In genomic region chr9:137632432-137633161, GRCh38 we compare ENCODE assay signal across 9 cellular contexts. TPM values are rescaled to one million over a fixed set of nuclear protein-coding genes. Genes with fewer than 3 reads are reported as not detected.
A peak's percentile ranks its signal among the peaks of the same experiment; 100 is the strongest.
DNase-seq lines count a peak whose midpoint lies in the region; ATAC-seq and TF ChIP-seq lines count a peak whose summit lies in the region.
"Had no signal": no experiment of that assay in that cellular context is flagged by ENCODE, and none has a peak within 500 bp of the region (broad histone marks: within the 10 kb centered on the region; RNA-seq: fewer than 3 reads in every experiment).

No MANE protein-coding gene starts in this region.

- no peak overlapping the region for H3K4me3 ChIP-seq in left lung
- H3K4me3 ChIP-seq in sigmoid colon: no peak overlapping the region

- ATAC-seq in left lung: peak; percentile 13
- ATAC-seq: SK-N-SH treated with all-trans-retinoic acid at 6 μM for 48 hours had no signal

- H3K4me1 ChIP-seq in left lung (peaks cover 14 to 57% of the 10 kb centered on the region in 2 donors), sigmoid colon (peaks cover 0 to 55% (median 55%) of the 10 kb centered on the region in 4 donors)

- no peaks in the 10 kb centered on the region for H3K36me3 ChIP-seq in left lung
- no peaks in the 10 kb centered on the region for H3K36me3 ChIP-seq in sigmoid colon
- H3K36me3 ChIP-seq: brain microvascular endothelial cell had no signal

- H3K9me3 ChIP-seq in left lung (no peaks in the 10 kb centered on the region), sigmoid colon (no peaks in the 10 kb centered on the region)

- TF ChIP-seq POLR2A in sigmoid colon (IDR thresholded peaks at IDR 0.05): no peak

- H3K27me3 ChIP-seq in left lung: no peaks in the 10 kb centered on the region
- H3K27me3 ChIP-seq in sigmoid colon: no peaks in the 10 kb centered on the region
- H3K27me3 ChIP-seq: brain microvascular endothelial cell had no signal

- 81 to 83% methylated on average over 20 of the region's 20 CpGs for WGBS in sigmoid colon, 2 donors

- H3K27ac ChIP-seq in left lung (no peak overlapping the region), sigmoid colon (peak overlapping the region in 1 of 4 donors; percentile 15)
- H3K27ac ChIP-seq: brain microvascular endothelial cell had no signal

- DNase-seq in AG08395 (ENCODE audit: low spot score) (peak; percentile 59), UCSD-AML1 (lab: John Stamatoyannopoulos, UW; ENCODE audit: unreplicated experiment) (peak; percentile 42), left lung (no peak), SHP77 treated with DMSO at 0.1 percent for 48 hours (lab: John Stamatoyannopoulos, UW) (no peak), sigmoid colon (no peak)
- no peak for DNase-seq in activated CD4-positive, CD25-positive, alpha-beta regulatory T cell (lab: John Stamatoyannopoulos, UW)
- DNase-seq: brain microvascular endothelial cell, NCI-H345 had no signal

- no peak for TF ChIP-seq EP300 in sigmoid colon (IDR thresholded peaks at IDR 0.05)

- intact Hi-C loops in left lung (cut with DNase I) (no loop called here), sigmoid colon (cut with DNase I) (no loop called here)

- no peak for TF ChIP-seq CTCF in left lung (IDR thresholded peaks at IDR 0.05)
- TF ChIP-seq CTCF in sigmoid colon (IDR thresholded peaks at IDR 0.05): no peak

RNA-seq across cellular contexts. Expression of gene EHMT1, which starts 13.8 kb away (rescaled TPM):
- total RNA-seq in left lung (10 to 100 TPM; 71.5 to 79.8 TPM), sigmoid colon (10 to 100 TPM; 60.4 to 91.4 (median 70.7) TPM)
- 10 to 100 TPM; 19.2 to 54.9 (median 28.2) TPM for polyA plus RNA-seq in sigmoid colon

RNA-seq across cellular contexts. Expression of gene ARRDC1, which starts 27.1 kb away (rescaled TPM):
- total RNA-seq in left lung: 10 to 100 TPM; 63.6 to 77.3 TPM
- 10 to 100 TPM; 12.5 to 26.3 (median 19.7) TPM for total RNA-seq in sigmoid colon
- 100 to 1,000 TPM in 1 of 3 donors, 10 to 100 TPM in 2; 51.7 to 131 (median 71.4) TPM for polyA plus RNA-seq in sigmoid colon

RNA-seq across cellular contexts. Expression of gene ZMYND19, which starts 42.3 kb away (rescaled TPM):
- total RNA-seq in left lung (10 to 100 TPM; 22.3 to 30.5 TPM), sigmoid colon (10 to 100 TPM in 2 of 4 donors, 1 to 10 TPM in 2; 7.2 to 13.0 (median 10.0) TPM)
- polyA plus RNA-seq in sigmoid colon: 10 to 100 TPM in 1 of 3 donors, 1 to 10 TPM in 2; 5.4 to 17.8 (median 9.0) TPM

RNA-seq across cellular contexts. Expression of gene DPH7, which starts 53.9 kb away (rescaled TPM):
- total RNA-seq in left lung (10 to 100 TPM; 25.6 to 26.8 TPM), sigmoid colon (10 to 100 TPM; 28.5 to 43.6 (median 29.0) TPM)
- polyA plus RNA-seq in sigmoid colon: 10 to 100 TPM in 2 of 3 donors, 1 to 10 TPM in 1; 6.5 to 29.0 (median 10.2) TPM

Comparison
In these comparisons a context has a peak if more than half of its experiments do, and no peak if none do; other contexts are left out.
1. DNase-seq: peak in AG08395 (single experiment) and UCSD-AML1 (single experiment); none in left lung (0 of 2), SHP77 treated with DMSO at 0.1 percent for 48 hours (single experiment), sigmoid colon (single experiment) and activated CD4-positive, CD25-positive, alpha-beta regulatory T cell (0 of 4).